ENCODE assay signal across 8 cellular contexts in genomic region chr10:86585037-86585725, GRCh38.
DNase-seq lines count a peak whose midpoint lies in the region; ATAC-seq and TF ChIP-seq lines count a peak whose summit lies in the region.

No MANE protein-coding gene starts in this region.

- ATAC-seq in GM19351 (IDR thresholded peaks at IDR 0.05; ENCODE audit: unreplicated experiment) (peak; percentile 84), HG03439 (IDR thresholded peaks at IDR 0.05; ENCODE audit: unreplicated experiment) (peak; percentile 85)
- peak; percentile 98 for ATAC-seq in activated CD8-positive, alpha-beta T cell treated with anti-CD3 and anti-CD28 coated beads for 36 hours

- no peaks in the 10 kb centered on the region for H3K27me3 Mint-ChIP-seq in CD4-positive, alpha-beta memory T cell
- no peaks in the 10 kb centered on the region for H3K27me3 Mint-ChIP-seq in activated CD8-positive, alpha-beta T cell treated with anti-CD3 and anti-CD28 coated beads for 36 hours

- H3K9me3 Mint-ChIP-seq in CD4-positive, alpha-beta memory T cell, result no peaks in the 10 kb centered on the region
- H3K9me3 Mint-ChIP-seq in activated CD8-positive, alpha-beta T cell treated with anti-CD3 and anti-CD28 coated beads for 36 hours, result no peaks in the 10 kb centered on the region

- H3K36me3 ChIP-seq in CD4-positive, alpha-beta memory T cell (ENCODE audit: insufficient read depth, low read length), result no peaks in the 10 kb centered on the region

- H3K4me1 Mint-ChIP-seq in CD4-positive, alpha-beta memory T cell, result peaks cover 0 to 3% (median under 1%) of the 10 kb centered on the region in 4 donors
- H3K4me1 Mint-ChIP-seq in activated CD8-positive, alpha-beta T cell treated with anti-CD3 and anti-CD28 coated beads for 36 hours (ENCODE audit: low read depth), result peaks cover 4% of the 10 kb centered on the region

- POLR2A ChIA-PET in CD4-positive, alpha-beta memory T cell (lab: Charles Lee; ENCODE audit: partially characterized antibody), result interaction anchor here (0.7 to 2.8 kb wide), 5 partner anchors 9 to 185 kb away, joined by 3 to 58 read pairs (median 5); no protein-coding TSS in a partner anchor
- POLR2A ChIA-PET in activated CD8-positive, alpha-beta T cell treated with anti-CD3 and anti-CD28 coated beads for 36 hours (lab: Charles Lee), result interaction anchor here (1.6 kb wide), 1 partner anchor 185 kb away, joined by 8 read pairs; no protein-coding TSS in a partner anchor

- no peaks in the 10 kb centered on the region for H3K27me3 ChIP-seq in CD4-positive, alpha-beta memory T cell (ENCODE audit: insufficient read depth, low read length)

- peaks cover 5% of the 10 kb centered on the region for H3K4me1 ChIP-seq in CD4-positive, alpha-beta memory T cell (ENCODE audit: insufficient read depth, low read length)

- DNase-seq in CD4-positive, alpha-beta memory T cell, result peak; percentile 53 to 74 (median 66)
- DNase-seq in NCI-H69 (lab: John Stamatoyannopoulos, UW) (peak; percentile 74), mesenteric fat pad (ENCODE audit: low spot score) (peak; percentile 90)
- DNase-seq in activated CD8-positive, alpha-beta T cell treated with anti-CD3 and anti-CD28 coated beads for 36 hours, result peak; percentile 78
- peak; percentile 55 for DNase-seq in effector CD8-positive, alpha-beta T cell (lab: John Stamatoyannopoulos, UW)
- peak; percentile 42 to 49 for DNase-seq in stimulated activated CD8-positive, alpha-beta memory T cell treated with anti-CD3 and anti-CD28 coated beads, Interleukin-2, amount 100 ng/mL, for 1 hour (ENCODE audit: low read depth in 2 of 2)

- H3K27ac ChIP-seq in CD4-positive, alpha-beta memory T cell (ENCODE audit: low read depth, low read length), result no peak overlapping the region

- H3K27ac Mint-ChIP-seq in CD4-positive, alpha-beta memory T cell, result peak overlapping the region in 1 of 7 donors; percentile 57
- H3K27ac Mint-ChIP-seq in activated CD8-positive, alpha-beta T cell treated with anti-CD3 and anti-CD28 coated beads for 36 hours, result no peak overlapping the region

- no peaks in the 10 kb centered on the region for H3K36me3 Mint-ChIP-seq in CD4-positive, alpha-beta memory T cell
- H3K36me3 Mint-ChIP-seq in activated CD8-positive, alpha-beta T cell treated with anti-CD3 and anti-CD28 coated beads for 36 hours (ENCODE audit: low read depth), result no peaks in the 10 kb centered on the region

- CTCF ChIA-PET in CD4-positive, alpha-beta memory T cell (lab: Charles Lee; ENCODE audit: partially characterized antibody), result interaction anchor here (0.7 to 7.5 kb wide), 18 partner anchors 10 to 204 kb away, joined by 3 to 155 read pairs (median 4); no protein-coding TSS in a partner anchor
- CTCF ChIA-PET in activated CD8-positive, alpha-beta T cell treated with anti-CD3 and anti-CD28 coated beads for 36 hours (lab: Charles Lee), result interaction anchor here (0.6 to 3.0 kb wide), 24 partner anchors 8 to 319 kb away, joined by 3 to 56 read pairs (median 4); no protein-coding TSS in a partner anchor

- no peaks in the 10 kb centered on the region for H3K9me3 ChIP-seq in CD4-positive, alpha-beta memory T cell (ENCODE audit: control insufficient read depth in 1 of 2, low read length in 2 of 2)

- peak; percentile 97 for TF ChIP-seq CTCF in activated CD8-positive, alpha-beta T cell treated with anti-CD3 and anti-CD28 coated beads for 36 hours (IDR thresholded peaks at IDR 0.05)

- no peak overlapping the region for H3K4me3 ChIP-seq in CD4-positive, alpha-beta memory T cell (ENCODE audit: low read length in 2 of 2)

- intact Hi-C loops in CD4-positive, alpha-beta memory T cell (cut with micrococcal nuclease), result loop anchor here (1.0 kb wide), 2 partner anchors 64 to 185 kb away; partner anchors contain the start of gene WAPL
- intact Hi-C loops in activated CD8-positive, alpha-beta T cell treated with anti-CD3 and anti-CD28 coated beads for 36 hours (cut with micrococcal nuclease), result loop anchor here (1.0 kb wide), 1 partner anchor 185 kb away; no protein-coding TSS in a partner anchor

- H3K4me3 Mint-ChIP-seq in CD4-positive, alpha-beta memory T cell, result no peak overlapping the region
- no peak overlapping the region for H3K4me3 Mint-ChIP-seq in activated CD8-positive, alpha-beta T cell treated with anti-CD3 and anti-CD28 coated beads for 36 hours
